Comparison of ENCODE assay signal across 1 cellular context in the genomic region with DNA sequence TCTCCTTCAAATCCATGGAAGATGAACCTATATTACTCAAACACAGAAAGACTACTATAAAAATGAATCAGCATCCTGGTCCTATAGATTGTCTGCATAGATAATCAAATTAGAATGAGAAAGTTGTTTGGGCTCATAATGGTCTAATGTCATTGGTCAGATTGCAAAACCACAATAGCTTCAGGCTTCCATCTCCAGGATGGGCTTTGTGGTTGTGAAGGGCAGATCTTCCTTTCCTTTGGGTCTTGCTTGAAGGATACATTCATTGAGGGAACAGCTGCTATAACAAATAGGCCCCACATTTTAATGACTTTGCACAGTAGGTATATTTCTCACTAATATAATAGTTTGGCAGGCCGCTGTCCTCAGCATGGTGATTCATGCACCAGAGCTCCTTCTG.
TF ChIP-seq lines count a peak whose summit lies in the region.

No MANE protein-coding gene starts in this region.

TF ChIP-seq in H1, 55 proteins besides CTCF, POLR2A, EP300 and RAD21 (continued from another document):
- TF ChIP-seq, protein P1, sequence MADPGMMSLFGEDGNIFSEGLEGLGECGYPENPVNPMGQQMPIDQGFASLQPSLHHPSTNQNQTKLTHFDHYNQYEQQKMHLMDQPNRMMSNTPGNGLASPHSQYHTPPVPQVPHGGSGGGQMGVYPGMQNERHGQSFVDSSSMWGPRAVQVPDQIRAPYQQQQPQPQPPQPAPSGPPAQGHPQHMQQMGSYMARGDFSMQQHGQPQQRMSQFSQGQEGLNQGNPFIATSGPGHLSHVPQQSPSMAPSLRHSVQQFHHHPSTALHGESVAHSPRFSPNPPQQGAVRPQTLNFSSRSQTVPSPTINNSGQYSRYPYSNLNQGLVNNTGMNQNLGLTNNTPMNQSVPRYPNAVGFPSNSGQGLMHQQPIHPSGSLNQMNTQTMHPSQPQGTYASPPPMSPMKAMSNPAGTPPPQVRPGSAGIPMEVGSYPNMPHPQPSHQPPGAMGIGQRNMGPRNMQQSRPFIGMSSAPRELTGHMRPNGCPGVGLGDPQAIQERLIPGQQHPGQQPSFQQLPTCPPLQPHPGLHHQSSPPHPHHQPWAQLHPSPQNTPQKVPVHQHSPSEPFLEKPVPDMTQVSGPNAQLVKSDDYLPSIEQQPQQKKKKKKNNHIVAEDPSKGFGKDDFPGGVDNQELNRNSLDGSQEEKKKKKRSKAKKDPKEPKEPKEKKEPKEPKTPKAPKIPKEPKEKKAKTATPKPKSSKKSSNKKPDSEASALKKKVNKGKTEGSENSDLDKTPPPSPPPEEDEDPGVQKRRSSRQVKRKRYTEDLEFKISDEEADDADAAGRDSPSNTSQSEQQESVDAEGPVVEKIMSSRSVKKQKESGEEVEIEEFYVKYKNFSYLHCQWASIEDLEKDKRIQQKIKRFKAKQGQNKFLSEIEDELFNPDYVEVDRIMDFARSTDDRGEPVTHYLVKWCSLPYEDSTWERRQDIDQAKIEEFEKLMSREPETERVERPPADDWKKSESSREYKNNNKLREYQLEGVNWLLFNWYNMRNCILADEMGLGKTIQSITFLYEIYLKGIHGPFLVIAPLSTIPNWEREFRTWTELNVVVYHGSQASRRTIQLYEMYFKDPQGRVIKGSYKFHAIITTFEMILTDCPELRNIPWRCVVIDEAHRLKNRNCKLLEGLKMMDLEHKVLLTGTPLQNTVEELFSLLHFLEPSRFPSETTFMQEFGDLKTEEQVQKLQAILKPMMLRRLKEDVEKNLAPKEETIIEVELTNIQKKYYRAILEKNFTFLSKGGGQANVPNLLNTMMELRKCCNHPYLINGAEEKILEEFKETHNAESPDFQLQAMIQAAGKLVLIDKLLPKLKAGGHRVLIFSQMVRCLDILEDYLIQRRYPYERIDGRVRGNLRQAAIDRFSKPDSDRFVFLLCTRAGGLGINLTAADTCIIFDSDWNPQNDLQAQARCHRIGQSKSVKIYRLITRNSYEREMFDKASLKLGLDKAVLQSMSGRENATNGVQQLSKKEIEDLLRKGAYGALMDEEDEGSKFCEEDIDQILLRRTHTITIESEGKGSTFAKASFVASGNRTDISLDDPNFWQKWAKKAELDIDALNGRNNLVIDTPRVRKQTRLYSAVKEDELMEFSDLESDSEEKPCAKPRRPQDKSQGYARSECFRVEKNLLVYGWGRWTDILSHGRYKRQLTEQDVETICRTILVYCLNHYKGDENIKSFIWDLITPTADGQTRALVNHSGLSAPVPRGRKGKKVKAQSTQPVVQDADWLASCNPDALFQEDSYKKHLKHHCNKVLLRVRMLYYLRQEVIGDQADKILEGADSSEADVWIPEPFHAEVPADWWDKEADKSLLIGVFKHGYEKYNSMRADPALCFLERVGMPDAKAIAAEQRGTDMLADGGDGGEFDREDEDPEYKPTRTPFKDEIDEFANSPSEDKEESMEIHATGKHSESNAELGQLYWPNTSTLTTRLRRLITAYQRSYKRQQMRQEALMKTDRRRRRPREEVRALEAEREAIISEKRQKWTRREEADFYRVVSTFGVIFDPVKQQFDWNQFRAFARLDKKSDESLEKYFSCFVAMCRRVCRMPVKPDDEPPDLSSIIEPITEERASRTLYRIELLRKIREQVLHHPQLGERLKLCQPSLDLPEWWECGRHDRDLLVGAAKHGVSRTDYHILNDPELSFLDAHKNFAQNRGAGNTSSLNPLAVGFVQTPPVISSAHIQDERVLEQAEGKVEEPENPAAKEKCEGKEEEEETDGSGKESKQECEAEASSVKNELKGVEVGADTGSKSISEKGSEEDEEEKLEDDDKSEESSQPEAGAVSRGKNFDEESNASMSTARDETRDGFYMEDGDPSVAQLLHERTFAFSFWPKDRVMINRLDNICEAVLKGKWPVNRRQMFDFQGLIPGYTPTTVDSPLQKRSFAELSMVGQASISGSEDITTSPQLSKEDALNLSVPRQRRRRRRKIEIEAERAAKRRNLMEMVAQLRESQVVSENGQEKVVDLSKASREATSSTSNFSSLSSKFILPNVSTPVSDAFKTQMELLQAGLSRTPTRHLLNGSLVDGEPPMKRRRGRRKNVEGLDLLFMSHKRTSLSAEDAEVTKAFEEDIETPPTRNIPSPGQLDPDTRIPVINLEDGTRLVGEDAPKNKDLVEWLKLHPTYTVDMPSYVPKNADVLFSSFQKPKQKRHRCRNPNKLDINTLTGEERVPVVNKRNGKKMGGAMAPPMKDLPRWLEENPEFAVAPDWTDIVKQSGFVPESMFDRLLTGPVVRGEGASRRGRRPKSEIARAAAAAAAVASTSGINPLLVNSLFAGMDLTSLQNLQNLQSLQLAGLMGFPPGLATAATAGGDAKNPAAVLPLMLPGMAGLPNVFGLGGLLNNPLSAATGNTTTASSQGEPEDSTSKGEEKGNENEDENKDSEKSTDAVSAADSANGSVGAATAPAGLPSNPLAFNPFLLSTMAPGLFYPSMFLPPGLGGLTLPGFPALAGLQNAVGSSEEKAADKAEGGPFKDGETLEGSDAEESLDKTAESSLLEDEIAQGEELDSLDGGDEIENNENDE (IDR thresholded peaks at IDR 0.05; ENCODE audit: insufficient replicate concordance, low read length): no peak
- TF ChIP-seq GABPA (IDR thresholded peaks at IDR 0.05; ENCODE audit: borderline replicate concordance, insufficient read depth, low read length): no peak
